10 cellular contexts compared by ENCODE assay signal in the genomic region with DNA sequence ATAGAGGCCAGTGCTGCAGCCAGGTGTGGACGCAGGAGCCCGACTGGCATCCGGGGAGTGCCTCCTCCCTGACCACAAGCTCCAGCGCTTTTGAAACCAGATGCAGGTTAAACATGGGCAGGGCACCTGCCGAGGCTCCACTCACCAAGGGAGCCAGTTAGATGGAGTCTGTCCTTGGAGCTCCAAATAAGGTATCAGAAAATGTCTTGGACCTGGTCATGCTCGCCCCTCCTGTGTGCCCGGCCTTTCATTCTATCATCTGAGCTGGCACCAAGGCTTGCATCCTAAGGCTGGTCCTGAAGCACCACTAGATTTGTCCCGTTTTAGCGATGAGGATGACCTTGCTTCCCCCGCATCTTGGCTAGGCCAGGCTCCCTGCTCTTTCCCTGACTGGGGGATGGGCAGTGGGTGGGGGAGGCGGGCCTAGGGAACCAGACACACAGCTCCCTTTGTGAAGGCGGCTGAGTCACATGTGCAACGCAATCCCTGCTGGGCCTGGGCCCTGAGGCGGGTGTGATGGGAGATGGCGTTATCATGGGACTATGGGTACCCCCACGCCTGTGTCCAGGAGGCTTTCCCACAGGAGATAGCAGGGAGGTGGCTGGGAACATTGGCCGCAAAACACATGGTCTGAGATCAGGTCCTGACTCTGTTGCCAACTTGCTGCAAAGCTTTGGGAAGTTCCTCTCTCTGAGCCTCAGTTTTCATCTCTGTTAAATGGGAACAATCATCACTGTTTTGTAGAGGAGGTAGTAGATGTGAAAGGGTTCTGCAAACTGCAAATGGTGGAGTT. TPM values are rescaled to one million over a fixed set of nuclear protein-coding genes. Genes with fewer than 3 reads are reported as not detected.
A peak's percentile ranks its signal among the peaks of the same experiment; 100 is the strongest.
DNase-seq lines count a peak whose midpoint lies in the region; ATAC-seq and TF ChIP-seq lines count a peak whose summit lies in the region.
"Had no signal": no experiment of that assay in that cellular context is flagged by ENCODE, and none has a peak within 500 bp of the region (broad histone marks: within the 10 kb centered on the region; RNA-seq: fewer than 3 reads in every experiment).

No MANE protein-coding gene starts in this region.

- H2BK15ac ChIP-seq in IMR-90 (ENCODE audit: low read depth, low read length) = no peak overlapping the region

- H3K9me3 Mint-ChIP-seq in naive thymus-derived CD4-positive, alpha-beta T cell = no peaks in the 10 kb centered on the region

- CTCF ChIA-PET in IMR-90 (lab: Yijun Ruan, JAX) = no interaction called here
- CTCF ChIA-PET in naive thymus-derived CD4-positive, alpha-beta T cell (lab: Charles Lee) = interaction anchor here (0.9 kb wide), 1 partner anchor 42 kb away, joined by 3 read pairs; no protein-coding TSS in a partner anchor

- H4K8ac ChIP-seq in IMR-90 (ENCODE audit: low read depth in 2 of 2, low read length in 2 of 2) = peak overlapping the region in 1 of 2 experiments; percentile 15; a peak in 1 of 4 replicates

- POLR2A ChIA-PET in IMR-90 (lab: Charles Lee; ENCODE audit: unreplicated experiment) = no interaction called here
- POLR2A ChIA-PET in naive thymus-derived CD4-positive, alpha-beta T cell (lab: Charles Lee) = no interaction called here

- H3K23ac ChIP-seq in IMR-90 (ENCODE audit: low read depth, low read length) = no peak overlapping the region

- no peak overlapping the region for H2BK120ac ChIP-seq in IMR-90 (ENCODE audit: low read depth, low read length)

- no peak overlapping the region for H4K5ac ChIP-seq in IMR-90 (ENCODE audit: low read depth, low read length)

- WGBS in IMR-90 (ENCODE audit: extremely low coverage in 2 of 2, insufficient read length in 1 of 2), 2 experiments = 77% methylated on average over 9 of the region's 17 CpGs; no CpG with 5 or more reads in 1 of the 2 experiments

- no peaks in the 10 kb centered on the region for H3K79me1 ChIP-seq in IMR-90 (ENCODE audit: low read depth in 1 of 2, low read length in 2 of 2)

- DNase-seq in IMR-90 (peak; percentile 52), amygdala (lab: John Stamatoyannopoulos, UW) (peak in 53 of 56 donors; percentile 37 to 91 (median 79)), inferior parietal cortex (ENCODE audit: extremely low spot score) (peak; percentile 68), NCI-H2227 treated with DMSO at 0.1 percent for 48 hours (lab: John Stamatoyannopoulos, UW) (no peak)
- DNase-seq in naive thymus-derived CD4-positive, alpha-beta T cell = no peak
- DNase-seq: activated naive CD4-positive, alpha-beta T cell had no signal

- ATAC-seq in IMR-90 (ENCODE audit: low read depth) = no peak
- no peak for ATAC-seq in GM19395 (IDR thresholded peaks at IDR 0.05; ENCODE audit: unreplicated experiment)
- ATAC-seq in naive thymus-derived CD4-positive, alpha-beta T cell = no peak

- no peak for TF ChIP-seq CTCF in IMR-90 (conservative IDR thresholded peaks at IDR 0.05; ENCODE audit: low read depth, low read length)

- no peaks in the 10 kb centered on the region for H3K36me3 ChIP-seq in IMR-90 (ENCODE audit: control insufficient read depth, insufficient read depth, low read length)
- no peaks in the 10 kb centered on the region for H3K36me3 ChIP-seq in naive thymus-derived CD4-positive, alpha-beta T cell (ENCODE audit: control insufficient read depth in 2 of 3, insufficient read depth in 3 of 3, low read length in 3 of 3)
- H3K36me3 ChIP-seq: SJSA1 had no signal

- H2AFZ ChIP-seq in IMR-90 (replicated peaks; ENCODE audit: low read length, poor library complexity) = peak overlapping the region; percentile 36

- no peak overlapping the region for H3K27ac ChIP-seq in IMR-90 (ENCODE audit: insufficient read depth, low read length)
- H3K27ac ChIP-seq in temporal lobe (ENCODE audit: low read depth, low read length) = peak overlapping the region; percentile 89
- H3K27ac ChIP-seq in naive thymus-derived CD4-positive, alpha-beta T cell (ENCODE audit: low read depth, low read length) = no peak overlapping the region
- H3K27ac ChIP-seq: SJSA1 had no signal

- H3K14ac ChIP-seq in IMR-90 (replicated peaks; ENCODE audit: low read depth, low read length) = 0 out of 2 replicates have a peak overlapping the region, but pooled peaks have one; percentile 14

- H3K27me3 Mint-ChIP-seq in naive thymus-derived CD4-positive, alpha-beta T cell = peaks cover 0 to 8% (median 3%) of the 10 kb centered on the region in 5 donors

- H3K56ac ChIP-seq in IMR-90 (ENCODE audit: extremely low read depth, insufficient read depth, low read length) = no peak overlapping the region

- in situ Hi-C loops in IMR-90 (cut with MboI; ENCODE audit: low sequenced_read_pairs) = no loop called here

- peaks cover 27% of the 10 kb centered on the region for H3K4me1 ChIP-seq in IMR-90 (ENCODE audit: control insufficient read depth, insufficient read depth, low read length)
- no peaks in the 10 kb centered on the region for H3K4me1 ChIP-seq in naive thymus-derived CD4-positive, alpha-beta T cell (ENCODE audit: control insufficient read depth in 2 of 2, insufficient read depth in 2 of 2, low read length in 2 of 2)

- H3K27ac Mint-ChIP-seq in naive thymus-derived CD4-positive, alpha-beta T cell = no peak overlapping the region

- no peaks in the 10 kb centered on the region for H3K27me3 ChIP-seq in IMR-90 (ENCODE audit: control insufficient read depth, insufficient read depth, low read length)
- no peaks in the 10 kb centered on the region for H3K27me3 ChIP-seq in naive thymus-derived CD4-positive, alpha-beta T cell (ENCODE audit: control insufficient read depth in 2 of 2, insufficient read depth in 2 of 2, low read length in 2 of 2)
- H3K27me3 ChIP-seq: SJSA1 had no signal

- intact Hi-C loops in IMR-90 (cut with micrococcal nuclease) = no loop called here
- intact Hi-C loops in naive thymus-derived CD4-positive, alpha-beta T cell (cut with micrococcal nuclease) = no loop called here

- H3K4me3 Mint-ChIP-seq in naive thymus-derived CD4-positive, alpha-beta T cell = no peak overlapping the region

- no TSS peak for BruUV-seq in IMR-90 (replicated peaks; lab: Mats Ljungman, UMichigan)

- H4K91ac ChIP-seq in IMR-90 (ENCODE audit: insufficient read depth, low read depth, low read length) = no peak overlapping the region

- no peak overlapping the region for H3K4me2 ChIP-seq in IMR-90 (ENCODE audit: low read depth, low read length)

- no peaks in the 10 kb centered on the region for H3K36me3 Mint-ChIP-seq in naive thymus-derived CD4-positive, alpha-beta T cell

- no peak overlapping the region for H3K9ac ChIP-seq in IMR-90 (ENCODE audit: low read depth, low read length)

- H2AK5ac ChIP-seq in IMR-90 (ENCODE audit: low read depth, low read length) = peak overlapping the region; percentile 84

- dilution Hi-C loops in IMR-90 (cut with HindIII; ENCODE audit: low sequenced_read_pairs, unreplicated experiment) = no loop called here

- no peak overlapping the region for H2BK5ac ChIP-seq in IMR-90 (ENCODE audit: low read depth, low read length, poor library complexity, severe bottlenecking)

- no peaks in the 10 kb centered on the region; the same call in 1 of the 2 replicates for H4K20me1 ChIP-seq in IMR-90 (ENCODE audit: insufficient read depth, low read length)

- peaks cover 4% of the 10 kb centered on the region; the same call in 1 of the 2 replicates for H3K9me1 ChIP-seq in IMR-90 (ENCODE audit: insufficient read depth, low read length)

- peak overlapping the region; percentile 20; the same call in 1 of the 2 replicates for H3K4ac ChIP-seq in IMR-90 (ENCODE audit: low read depth, low read length)

- H2AK9ac ChIP-seq in IMR-90 (replicated peaks; ENCODE audit: low read depth, low read length, poor library complexity) = peak overlapping the region; percentile 34

- H3K18ac ChIP-seq in IMR-90 (ENCODE audit: low read depth, low read length) = no peak overlapping the region

- peaks cover 0 to 9% (median 1%) of the 10 kb centered on the region in 7 donors for H3K4me1 Mint-ChIP-seq in naive thymus-derived CD4-positive, alpha-beta T cell

- H2BK20ac ChIP-seq in IMR-90 (ENCODE audit: low read depth, low read length) = 0 out of 2 replicates have a peak overlapping the region, but pooled peaks have one; percentile 20

- no peak for TF ChIP-seq RAD21 in IMR-90 (IDR thresholded peaks at IDR 0.05; ENCODE audit: low read length)

- no peaks in the 10 kb centered on the region for H3K9me3 ChIP-seq in IMR-90 (ENCODE audit: control insufficient read depth, insufficient read depth, low read length)
- H3K9me3 ChIP-seq in naive thymus-derived CD4-positive, alpha-beta T cell (ENCODE audit: control insufficient read depth in 2 of 3, low read length in 3 of 3) = no peaks in the 10 kb centered on the region
- H3K9me3 ChIP-seq: SJSA1 had no signal

- no peak overlapping the region for H3K4me3 ChIP-seq in IMR-90 (ENCODE audit: insufficient read depth, low read depth, low read length)
- H3K4me3 ChIP-seq in naive thymus-derived CD4-positive, alpha-beta T cell (ENCODE audit: low read length) = no peak overlapping the region
- H3K4me3 ChIP-seq: lung, SJSA1 had no signal

- no peak for TF ChIP-seq POLR2A in IMR-90 (IDR thresholded peaks at IDR 0.05; ENCODE audit: low read depth, low read length)

TF ChIP-seq in IMR-90, 13 proteins besides CTCF, POLR2A, EP300 and RAD21 (continues in another document):
- TF ChIP-seq MXI1 (IDR thresholded peaks at IDR 0.05; ENCODE audit: borderline replicate concordance, low read depth, low read length) (no peak), NFE2L2 (IDR thresholded peaks at IDR 0.05; ENCODE audit: low read depth, low read length) (no peak), RCOR1 (IDR thresholded peaks at IDR 0.05; ENCODE audit: insufficient replicate concordance, low read length) (peak; percentile 39)

RNA-seq across cellular contexts. Expression of a gene that starts 5.0 kb away (rescaled TPM):
- 0.83 and 0.90 TPM in 2 replicates for total RNA-seq in IMR-90 (2012; rRNA removed)
- 7.0 and 8.4 TPM in 2 replicates for polyA plus RNA-seq in IMR-90 (2012; rRNA removed)
- 7.1 and 9.4 TPM in 2 replicates for polyA plus RNA-seq in IMR-90 (2012; cell fraction: cytosol; rRNA removed)
- polyA plus RNA-seq in IMR-90 (2012; cell fraction: nucleus; rRNA removed; ENCODE audit: low replicate concordance) = 7.6 and 14.1 TPM in 2 replicates
- 47.0 TPM for total RNA-seq in temporal lobe
- total RNA-seq in naive thymus-derived CD4-positive, alpha-beta T cell = 10 to 100 TPM in 2 of 5 experiments, 1 to 10 TPM in 2, under 1 TPM in 1; 0.67 to 96.0 (median 5.0) TPM
- polyA plus RNA-seq in naive thymus-derived CD4-positive, alpha-beta T cell = under 1 TPM; 0.07 to 0.67 TPM

RNA-seq across cellular contexts. Expression of a gene that starts 44.7 kb away (rescaled TPM):
- total RNA-seq in IMR-90 (2012; rRNA removed) (not detected in 2 replicates), temporal lobe (0.49 TPM)
- polyA plus RNA-seq in IMR-90 (2012; rRNA removed) = not detected in 2 replicates
- polyA plus RNA-seq in IMR-90 (2012; cell fraction: cytosol; rRNA removed) = not detected in 2 replicates
- polyA plus RNA-seq in IMR-90 (2012; cell fraction: nucleus; rRNA removed; ENCODE audit: low replicate concordance) = not detected in 2 replicates
- 10 to 100 TPM in 1 of 5 experiments, 1 to 10 TPM in 1, not detected in 3; 4.9 to 14.1 TPM for total RNA-seq in naive thymus-derived CD4-positive, alpha-beta T cell
- polyA plus RNA-seq in naive thymus-derived CD4-positive, alpha-beta T cell = not detected
- total RNA-seq: SJSA1 had no signal

Comparison
In these comparisons a context has a peak if more than half of its experiments do, and no peak if none do; other contexts are left out.
1. DNase-seq: peak in IMR-90 (single experiment), amygdala (53 of 56) and inferior parietal cortex (single experiment); none in NCI-H2227 treated with DMSO at 0.1 percent for 48 hours (single experiment) and naive thymus-derived CD4-positive, alpha-beta T cell (0 of 9).